Comparison of ENCODE assay signal across 1 cellular context in genomic region chr6:26240157-26240980, GRCh38.
A peak's percentile ranks its signal among the peaks of the same experiment; 100 is the strongest.
TF ChIP-seq lines count a peak whose summit lies in the region.

No MANE protein-coding gene starts in this region.

TF ChIP-seq in WTC11, 78 proteins besides CTCF, POLR2A, EP300 and RAD21 (continued from another document):
- peak; percentile 96 for TF ChIP-seq AFF4 (CRISPR knock-in tag; IDR thresholded peaks at IDR 0.05; ENCODE audit: borderline replicate concordance)
- no peak for TF ChIP-seq ZBTB43 (CRISPR knock-in tag; IDR thresholded peaks at IDR 0.05)
- peak; percentile 48; the same call in 1 of the 2 replicates for TF ChIP-seq ZNF263 (CRISPR knock-in tag; IDR thresholded peaks at IDR 0.05; ENCODE audit: low read depth)
- TF ChIP-seq ZSCAN18 (CRISPR knock-in tag; IDR thresholded peaks at IDR 0.05), result 0 out of 2 replicates have a peak, but pooled peaks have one; percentile 24
